ENCODE assay signal across 11 cellular contexts in genomic region chr3:129000742-129001100, GRCh38. TPM values are rescaled to one million over a fixed set of nuclear protein-coding genes. Genes with fewer than 3 reads are reported as not detected.
DNase-seq lines count a peak whose midpoint lies in the region; ATAC-seq, FAIRE-seq and TF ChIP-seq lines count a peak whose summit lies in the region.
"Had no signal": no experiment of that assay in that cellular context is flagged by ENCODE, and none has a peak within 500 bp of the region (broad histone marks: within the 10 kb centered on the region; RNA-seq: fewer than 3 reads in every experiment).

No MANE protein-coding gene starts in this region.

- no peak for FAIRE-seq in A549 (lab: Jason Lieb, UNC)
- no peak for FAIRE-seq in GM19239 (lab: Jason Lieb, UNC)

- ATAC-seq in A549 (no peak), T-helper 17 cell (no peak), heart left ventricle (peak in 3 of 4 donors; percentile 4 to 19 (median 9)), HG02763 (IDR thresholded peaks at IDR 0.05; ENCODE audit: unreplicated experiment) (no peak)
- ATAC-seq: activated CD4-positive, CD25-positive, alpha-beta regulatory T cell treated with anti-CD3 and anti-CD28 coated beads, Interleukin-2, amount 50 U/mL, for 24 hours had no signal

- H3K14ac ChIP-seq in neuronal stem cell (ENCODE audit: low read length), result no peak overlapping the region

- H3K4me3 Mint-ChIP-seq in T-helper 17 cell, result peak overlapping the region; percentile 61

- peaks cover 2% of the 10 kb centered on the region for H3K79me1 ChIP-seq in neuronal stem cell (ENCODE audit: low read depth, low read length)

- H3K9ac ChIP-seq in neuronal stem cell (ENCODE audit: low read depth, low read length, poor library complexity), result peak overlapping the region; percentile 75

- POLR2A ChIA-PET in A549 (lab: Yijun Ruan, JAX), result no interaction called here

- H3K4ac ChIP-seq in neuronal stem cell (ENCODE audit: low read length), result no peak overlapping the region

- no peak for TF ChIP-seq RAD21 in A549 (conservative IDR thresholded peaks at IDR 0.05 in 1 of 2, IDR thresholded peaks at IDR 0.05 in 1 of 2)

- TF ChIP-seq CTCF in A549 (IDR thresholded peaks at IDR 0.05), result no peak
- TF ChIP-seq CTCF in heart left ventricle (IDR thresholded peaks at IDR 0.05), result no peak

- peak overlapping the region; percentile 18 for H2BK12ac ChIP-seq in neuronal stem cell (ENCODE audit: low read length)

- peaks cover 22% of the 10 kb centered on the region for H3K4me1 Mint-ChIP-seq in T-helper 17 cell

- H3K27me3 Mint-ChIP-seq in T-helper 17 cell, result peaks cover 36% of the 10 kb centered on the region

- H3K27me3 ChIP-seq in heart left ventricle (peaks cover 0 to 49% (median 14%) of the 10 kb centered on the region in 9 donors), neuronal stem cell (ENCODE audit: control insufficient read depth in 3 of 3, insufficient read depth in 3 of 3, low read depth in 1 of 3, low read length in 3 of 3) (peaks cover 0 to 35% (median 17%) of the 10 kb centered on the region in 3 experiments)

- peak overlapping the region; percentile 86 for H2AFZ ChIP-seq in neuronal stem cell (ENCODE audit: low read length)

- no peak for TF ChIP-seq POLR2A in A549 (IDR thresholded peaks at IDR 0.05; ENCODE audit: low read length)
- TF ChIP-seq POLR2A in heart left ventricle (IDR thresholded peaks at IDR 0.05), result no peak

- H3K36me3 Mint-ChIP-seq in T-helper 17 cell (ENCODE audit: low read depth), result peaks cover 12% of the 10 kb centered on the region

- peak overlapping the region; percentile 66 for H2AK5ac ChIP-seq in neuronal stem cell (ENCODE audit: low read depth, low read length)

- H3K4me3 ChIP-seq in A549 (no peak overlapping the region; the same call in 2 of the 3 replicates), heart left ventricle (peak overlapping the region; percentile 27 to 84 (median 76)), neuronal stem cell (ENCODE audit: low read length in 2 of 2) (peak overlapping the region; percentile 86 to 87)

- H3K27ac Mint-ChIP-seq in T-helper 17 cell, result no peak overlapping the region
- H3K27ac Mint-ChIP-seq: CD4-positive, CD25-positive, alpha-beta regulatory T cell had no signal

- H2BK15ac ChIP-seq in neuronal stem cell (ENCODE audit: low read length), result peak overlapping the region; percentile 33

- H3K18ac ChIP-seq in neuronal stem cell (ENCODE audit: low read length), result peak overlapping the region; percentile 97

- DNase-seq in A549 (ENCODE audit: low read depth in 1 of 2, low spot score in 1 of 2), result no peak
- no peak for DNase-seq in T-helper 17 cell
- no peak for DNase-seq in heart left ventricle
- no peak for DNase-seq in neuronal stem cell (ENCODE audit: low spot score)
- DNase-seq in NCI-H510A treated with DMSO at 0.1 percent for 48 hours (lab: John Stamatoyannopoulos, UW), result no peak
- DNase-seq in GM19239 (ENCODE audit: insufficient read length, low spot score), result no peak
- DNase-seq in HK-2 (ENCODE audit: unreplicated experiment), result no peak
- DNase-seq: CD4-positive, CD25-positive, alpha-beta regulatory T cell; NCI-H1417 had no signal

- H3K36me3 ChIP-seq in heart left ventricle (no peaks in the 10 kb centered on the region), neuronal stem cell (replicated peaks in 1 of 2; ENCODE audit: control insufficient read depth in 2 of 2, insufficient read depth in 2 of 2, low read length in 2 of 2) (peaks cover 0 to 19% of the 10 kb centered on the region in 2 donors)

- 54% methylated on average over 15 of the region's 15 CpGs for WGBS in A549 (ENCODE audit: missing lambda C conversion rate)
- WGBS in heart left ventricle, 4 donors, result 6 to 15% (median 12%) methylated on average over 12 to 15 of the region's 15 CpGs
- no CpG with 5 or more reads among the region's 15 CpGs for WGBS in neuronal stem cell (ENCODE audit: extremely low coverage in 2 of 2, insufficient read length in 2 of 2, insufficient replicate concordance in 1 of 2), 2 donors

- H2BK5ac ChIP-seq in neuronal stem cell (ENCODE audit: low read length), result no peak overlapping the region

- H3K27ac ChIP-seq in A549 (no peak overlapping the region), heart left ventricle (peak overlapping the region; percentile 51 to 95 (median 84)), neuronal stem cell (replicated peaks; ENCODE audit: low read length) (no peak overlapping the region)

- peak overlapping the region; percentile 0 for H4K8ac ChIP-seq in neuronal stem cell (ENCODE audit: low read depth, low read length)

- H2BK120ac ChIP-seq in neuronal stem cell (ENCODE audit: low read depth, low read length), result peak overlapping the region; percentile 49

- no peak for TF ChIP-seq EP300 in A549 (IDR thresholded peaks at IDR 0.05)

- peak overlapping the region; percentile 28 for H3K23ac ChIP-seq in neuronal stem cell (ENCODE audit: low read depth, low read length, poor library complexity)

- CTCF ChIA-PET in A549 (lab: Yijun Ruan, JAX), result no interaction called here

- no peak overlapping the region for H4K91ac ChIP-seq in neuronal stem cell (ENCODE audit: low read depth, low read length, poor library complexity)

- no peaks in the 10 kb centered on the region for H3K9me3 ChIP-seq in A549
- no peaks in the 10 kb centered on the region for H3K9me3 ChIP-seq in T-helper 17 cell (ENCODE audit: control insufficient read depth, low read length, poor library complexity, severe bottlenecking)
- H3K9me3 ChIP-seq in heart left ventricle, result no peaks in the 10 kb centered on the region
- H3K9me3 ChIP-seq in neuronal stem cell (replicated peaks in 1 of 2; ENCODE audit: control insufficient read depth in 2 of 2, insufficient read depth in 1 of 2, low read depth in 1 of 2, low read length in 2 of 2), result peaks cover 0 to 3% of the 10 kb centered on the region in 2 donors

- intact Hi-C loops in heart left ventricle (cut with DNase I), result loop anchor here in 1 of 10 donors (2.0 kb wide), 1 partner anchor 26 kb away; no protein-coding TSS in a partner anchor

- H3K4me2 ChIP-seq in A549 (peak overlapping the region; percentile 77), neuronal stem cell (ENCODE audit: insufficient read depth, low read length, poor library complexity, severe bottlenecking) (peak overlapping the region; percentile 95)

- no peaks in the 10 kb centered on the region for H3K4me1 ChIP-seq in A549
- peaks cover 3 to 54% (median 22%) of the 10 kb centered on the region in 12 donors for H3K4me1 ChIP-seq in heart left ventricle
- H3K4me1 ChIP-seq in neuronal stem cell (ENCODE audit: control insufficient read depth in 2 of 2, insufficient read depth in 1 of 2, low read depth in 1 of 2, low read length in 2 of 2), result peaks cover 14 to 61% of the 10 kb centered on the region in 2 donors

TF ChIP-seq in A549, 52 proteins besides CTCF, POLR2A, EP300 and RAD21 (continues in another document):
- TF ChIP-seq RFX5 (IDR thresholded peaks at IDR 0.05), result no peak
- no peak for TF ChIP-seq NR3C1 (IDR thresholded peaks at IDR 0.05)
- TF ChIP-seq RCOR1 (IDR thresholded peaks at IDR 0.05; ENCODE audit: low read depth, low read length), result no peak
- TF ChIP-seq HEYL (CRISPR knock-in tag; IDR thresholded peaks at IDR 0.05), result no peak
- no peak for TF ChIP-seq FOSL2 (IDR thresholded peaks at IDR 0.05)
- no peak for TF ChIP-seq FOSL2 (CRISPR knock-in tag; IDR thresholded peaks at IDR 0.05)
- no peak for TF ChIP-seq GATA3 (IDR thresholded peaks at IDR 0.05; ENCODE audit: borderline replicate concordance)
- TF ChIP-seq KDM5A (IDR thresholded peaks at IDR 0.05), result no peak
- no peak for TF ChIP-seq CEBPB (IDR thresholded peaks at IDR 0.05)
- no peak for TF ChIP-seq CHD4 (IDR thresholded peaks at IDR 0.05; ENCODE audit: borderline replicate concordance)
- TF ChIP-seq, protein P1, sequence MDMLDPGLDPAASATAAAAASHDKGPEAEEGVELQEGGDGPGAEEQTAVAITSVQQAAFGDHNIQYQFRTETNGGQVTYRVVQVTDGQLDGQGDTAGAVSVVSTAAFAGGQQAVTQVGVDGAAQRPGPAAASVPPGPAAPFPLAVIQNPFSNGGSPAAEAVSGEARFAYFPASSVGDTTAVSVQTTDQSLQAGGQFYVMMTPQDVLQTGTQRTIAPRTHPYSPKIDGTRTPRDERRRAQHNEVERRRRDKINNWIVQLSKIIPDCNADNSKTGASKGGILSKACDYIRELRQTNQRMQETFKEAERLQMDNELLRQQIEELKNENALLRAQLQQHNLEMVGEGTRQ (IDR thresholded peaks at IDR 0.05), result no peak
- TF ChIP-seq HOXB13 (CRISPR knock-in tag; IDR thresholded peaks at IDR 0.05; ENCODE audit: low read depth), result no peak

RNA-seq across cellular contexts. Expression of gene EFCC1, which starts 0.4 kb away (rescaled TPM):
- polyA plus RNA-seq in A549 (2011; rRNA removed) (0.04 and 0.07 TPM in 2 replicates), A549 (2017; fragmentation: RNase III; extraction: RNeasy Plus Mini Kit Qiagen cat#74134 plus additional on column Dnase treatment) (not detected in 3 replicates), heart left ventricle (1 to 10 TPM in 1 of 2 donors, under 1 TPM in 1; 0.91 to 1.1 TPM)
- polyA plus RNA-seq in A549 (2012; cell fraction: cytosol; rRNA removed), result 0.03 TPM in 2 replicates
- 0.01 TPM in 1 of 2 replicates, not detected in the other for polyA plus RNA-seq in A549 (2012; cell fraction: nucleus; rRNA removed)
- not detected in 2 replicates for polyA minus RNA-seq in A549 (2011; rRNA and poly(A)+ RNA removed)
- total RNA-seq in T-helper 17 cell (under 1 TPM in 1 of 2 donors, not detected in 1; 0.12 TPM), heart left ventricle (1 to 10 TPM in 8 of 9 donors, under 1 TPM in 1; 0.60 to 2.5 (median 1.7) TPM)
- polyA plus RNA-seq in neuronal stem cell (2013, experiment 1 of 2), result 0.96 TPM
- polyA plus RNA-seq in neuronal stem cell (2013, experiment 2 of 2), result 0.93 TPM
- polyA plus RNA-seq: CD4-positive, CD25-positive, alpha-beta regulatory T cell had no signal

RNA-seq across cellular contexts. Expression of gene CFAP92, which starts 6.8 kb away (rescaled TPM):
- polyA plus RNA-seq in A549 (2011; rRNA removed) (0.05 TPM in 1 of 2 replicates, not detected in the other), A549 (2017; fragmentation: RNase III; extraction: RNeasy Plus Mini Kit Qiagen cat#74134 plus additional on column Dnase treatment) (not detected in 3 replicates), heart left ventricle (under 1 TPM; 0.17 to 0.23 TPM)
- 0.03 TPM in 1 of 2 replicates, not detected in the other for polyA plus RNA-seq in A549 (2012; cell fraction: cytosol; rRNA removed)
- polyA plus RNA-seq in A549 (2012; cell fraction: nucleus; rRNA removed), result 0.01 TPM in 2 replicates
- not detected in 2 replicates for polyA minus RNA-seq in A549 (2011; rRNA and poly(A)+ RNA removed)
- total RNA-seq in T-helper 17 cell (under 1 TPM; 0.15 to 0.37 TPM), heart left ventricle (1 to 10 TPM in 1 of 9 donors, under 1 TPM in 5, not detected in 3; 0.12 to 1.8 (median 0.47) TPM)
- polyA plus RNA-seq in neuronal stem cell (2013, experiment 1 of 2), result 5.9 TPM
- 7.3 TPM for polyA plus RNA-seq in neuronal stem cell (2013, experiment 2 of 2)
- total RNA-seq: CD4-positive, CD25-positive, alpha-beta regulatory T cell had no signal

RNA-seq across cellular contexts. Expression of gene GP9, which starts 59.9 kb away (rescaled TPM):
- polyA plus RNA-seq in A549 (2011; rRNA removed), result not detected in 2 replicates
- polyA plus RNA-seq in A549 (2012; cell fraction: cytosol; rRNA removed), result not detected in 2 replicates
- polyA plus RNA-seq in A549 (2012; cell fraction: nucleus; rRNA removed), result not detected in 2 replicates
- not detected in 3 replicates for polyA plus RNA-seq in A549 (2017; fragmentation: RNase III; extraction: RNeasy Plus Mini Kit Qiagen cat#74134 plus additional on column Dnase treatment)
- not detected in 2 replicates for polyA minus RNA-seq in A549 (2011; rRNA and poly(A)+ RNA removed)
- total RNA-seq in T-helper 17 cell, result 10 to 100 TPM in 1 of 2 donors, 1 to 10 TPM in 1; 3.8 to 68.5 TPM
- total RNA-seq in heart left ventricle, result not detected
- not detected for polyA plus RNA-seq in heart left ventricle
- not detected for polyA plus RNA-seq in neuronal stem cell (2013, experiment 1 of 2)
- not detected for polyA plus RNA-seq in neuronal stem cell (2013, experiment 2 of 2)
- polyA plus RNA-seq: CD4-positive, CD25-positive, alpha-beta regulatory T cell had no signal

Comparison
In these comparisons a context has a peak if more than half of its experiments do, and no peak if none do; other contexts are left out.
1. ATAC-seq: peak in heart left ventricle (3 of 4); none in A549 (0 of 2), T-helper 17 cell (single experiment) and HG02763 (single experiment).
2. H3K27ac ChIP-seq: peak in heart left ventricle (12 of 12); none in A549 (0 of 2) and neuronal stem cell (single experiment).